In the genomic region with DNA sequence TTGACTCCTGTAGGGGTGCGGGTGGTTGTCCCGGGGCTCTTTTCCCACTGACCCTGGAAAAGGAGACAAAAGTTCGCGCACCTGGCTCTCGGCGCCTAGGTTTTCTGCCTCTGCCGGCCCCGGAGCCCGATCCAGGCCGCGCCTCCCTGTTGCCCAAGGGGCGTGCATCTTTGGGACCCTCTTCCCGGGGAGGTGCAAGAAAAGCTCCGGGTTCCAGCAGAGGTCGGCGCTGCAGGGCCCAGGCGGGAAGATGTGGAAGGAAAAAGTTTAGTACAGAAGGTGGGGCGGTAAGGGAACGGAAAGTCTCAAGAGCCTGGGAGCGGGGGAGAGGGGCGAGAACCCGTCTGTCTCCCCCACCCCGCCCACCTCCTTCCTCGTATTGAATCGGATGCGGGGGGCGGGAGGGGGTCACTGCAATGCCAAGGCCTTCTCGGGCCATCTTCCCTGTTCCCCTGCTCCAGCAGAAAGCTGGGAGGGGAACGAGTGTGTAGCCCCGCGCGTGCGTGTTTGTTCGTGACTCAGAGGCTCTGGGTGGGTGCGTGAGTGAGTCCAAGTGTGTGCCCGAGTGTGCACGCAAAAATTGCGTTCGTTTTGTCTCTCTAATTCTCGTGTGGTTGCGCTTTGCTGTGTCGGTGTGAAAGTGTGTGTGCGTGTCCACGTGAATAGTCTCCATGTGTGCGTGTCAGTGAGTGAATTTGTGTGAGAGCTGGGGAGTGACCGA, we compare ENCODE assay signal across 19 cellular contexts. TPM values are rescaled to one million over a fixed set of nuclear protein-coding genes. Genes with fewer than 3 reads are reported as not detected.
DNase-seq lines count a peak whose midpoint lies in the region; ATAC-seq and TF ChIP-seq lines count a peak whose summit lies in the region.
"Had no signal": no experiment of that assay in that cellular context is flagged by ENCODE, and none has a peak within 500 bp of the region (broad histone marks: within the 10 kb centered on the region; RNA-seq: fewer than 3 reads in every experiment).

No MANE protein-coding gene starts in this region.

- H3K4me1 ChIP-seq in IMR-90 (ENCODE audit: control insufficient read depth, insufficient read depth, low read length): no peaks in the 10 kb centered on the region
- H3K4me1 ChIP-seq: Caco-2, SJSA1 had no signal

- dilution Hi-C loops in IMR-90 (cut with HindIII; ENCODE audit: low sequenced_read_pairs, unreplicated experiment): no loop called here

- H3K9ac ChIP-seq in IMR-90 (ENCODE audit: low read depth, low read length): no peak overlapping the region

- 5% methylated on average over 11 of the region's 46 CpGs; no CpG with 5 or more reads in 1 of the 2 experiments for WGBS in IMR-90 (ENCODE audit: extremely low coverage in 2 of 2, insufficient read length in 1 of 2), 2 experiments

- H3K36me3 Mint-ChIP-seq in glutamatergic neuron (ENCODE audit: unreplicated experiment) (peaks cover 4% of the 10 kb centered on the region), progenitor cell of endocrine pancreas (ENCODE audit: insufficient read depth) (no peaks in the 10 kb centered on the region)

- no peak for TF ChIP-seq RAD21 in IMR-90 (IDR thresholded peaks at IDR 0.05; ENCODE audit: low read length)

- no peaks in the 10 kb centered on the region for H4K20me1 ChIP-seq in IMR-90 (ENCODE audit: insufficient read depth, low read length)

- no peaks in the 10 kb centered on the region for H3K9me1 ChIP-seq in IMR-90 (ENCODE audit: insufficient read depth, low read length)

- no peak for ATAC-seq in IMR-90 (ENCODE audit: low read depth)
- ATAC-seq in GM19035 (IDR thresholded peaks at IDR 0.05; ENCODE audit: unreplicated experiment): no peak
- ATAC-seq: activated T-cell treated with anti-CD3 and anti-CD28 coated beads, Interleukin-2, amount 50 U/mL, for 72 hours had no signal

- H3K56ac ChIP-seq in IMR-90 (ENCODE audit: extremely low read depth, insufficient read depth, low read length): no peak overlapping the region

- H2BK20ac ChIP-seq in IMR-90 (ENCODE audit: low read depth, low read length): no peak overlapping the region

- no peak overlapping the region for H3K4me3 ChIP-seq in IMR-90 (ENCODE audit: insufficient read depth, low read depth, low read length)
- H3K4me3 ChIP-seq in foreskin fibroblast (ENCODE audit: low read depth in 1 of 2, low read length in 2 of 2): no peak overlapping the region
- H3K4me3 ChIP-seq: dorsolateral prefrontal cortex, SJSA1 had no signal

- H4K5ac ChIP-seq in IMR-90 (ENCODE audit: low read depth, low read length): no peak overlapping the region

- in situ Hi-C loops in IMR-90 (cut with MboI; ENCODE audit: low sequenced_read_pairs): loop anchor here (25.0 kb wide), 1 partner anchor 817 kb away; no protein-coding TSS in a partner anchor

- H3K4me1 Mint-ChIP-seq in glutamatergic neuron (ENCODE audit: low read depth, unreplicated experiment): peaks cover 19% of the 10 kb centered on the region
- peaks cover 4% of the 10 kb centered on the region for H3K4me1 Mint-ChIP-seq in progenitor cell of endocrine pancreas (ENCODE audit: low read depth)

- H3K79me1 ChIP-seq in IMR-90 (ENCODE audit: low read depth in 1 of 2, low read length in 2 of 2): no peaks in the 10 kb centered on the region

- H3K27ac Mint-ChIP-seq in glutamatergic neuron (ENCODE audit: unreplicated experiment) (no peak overlapping the region), progenitor cell of endocrine pancreas (peak overlapping the region; percentile 65)

- no peak overlapping the region for H2BK120ac ChIP-seq in IMR-90 (ENCODE audit: low read depth, low read length)

- H2AK5ac ChIP-seq in IMR-90 (ENCODE audit: low read depth, low read length): no peak overlapping the region

- H2AK9ac ChIP-seq in IMR-90 (replicated peaks; ENCODE audit: low read depth, low read length, poor library complexity): no peak overlapping the region

- POLR2A ChIA-PET in GM10248 (lab: Yijun Ruan, JAX) (no interaction called here), IMR-90 (lab: Charles Lee; ENCODE audit: unreplicated experiment) (no interaction called here)

- TF ChIP-seq POLR2A in IMR-90 (IDR thresholded peaks at IDR 0.05; ENCODE audit: low read depth, low read length): no peak

- H2AFZ ChIP-seq in IMR-90 (replicated peaks; ENCODE audit: low read length, poor library complexity): peak overlapping the region; percentile 49

- TF ChIP-seq CTCF in GM10248 (IDR thresholded peaks at IDR 0.05; ENCODE audit: control extremely low read depth, extremely low read depth, low read depth, missing control alignments): no peak
- no peak for TF ChIP-seq CTCF in IMR-90 (conservative IDR thresholded peaks at IDR 0.05; ENCODE audit: low read depth, low read length)
- TF ChIP-seq CTCF in glutamatergic neuron (IDR thresholded peaks at IDR 0.05; ENCODE audit: partially characterized antibody, unreplicated experiment): no peak
- TF ChIP-seq CTCF in progenitor cell of endocrine pancreas (IDR thresholded peaks at IDR 0.05; ENCODE audit: unreplicated experiment): no peak
- TF ChIP-seq CTCF in foreskin fibroblast (IDR thresholded peaks at IDR 0.05; ENCODE audit: low read depth, low read length): no peak

- DNase-seq in GM10248 (ENCODE audit: extremely low spot score): peak; percentile 18
- DNase-seq in IMR-90: no peak
- DNase-seq in glutamatergic neuron: no peak
- DNase-seq in progenitor cell of endocrine pancreas (ENCODE audit: low spot score, unreplicated experiment): no peak
- DNase-seq in iPS-NIHi7 (ENCODE audit: extremely low spot score): no peak
- no peak for DNase-seq in foreskin fibroblast
- DNase-seq: activated T-cell treated with anti-CD3 and anti-CD28 coated beads, Interleukin-2, amount 50 U/mL, for 72 hours; HCEC 1CT; NK-92 treated with Interleukin-12 subunit alpha and Interleukin-12 subunit beta, amount 100 ng/mL, for 24 hours; stimulated activated CD4-positive, alpha-beta T cell treated with anti-CD3 and anti-CD28 coated beads, Interleukin-4, amount 100 ng/mL, for 24 hours; stimulated activated naive CD4-positive, alpha-beta T cell; WERI-Rb-1 had no signal

- peaks cover 17% of the 10 kb centered on the region for H3K9me3 Mint-ChIP-seq in glutamatergic neuron (ENCODE audit: unreplicated experiment)
- H3K9me3 Mint-ChIP-seq in progenitor cell of endocrine pancreas (ENCODE audit: low read depth): no peaks in the 10 kb centered on the region
- H3K9me3 Mint-ChIP-seq: activated T-cell treated with anti-CD3 and anti-CD28 coated beads, Interleukin-2, amount 50 U/mL, for 72 hours had no signal

- no peak overlapping the region for H4K91ac ChIP-seq in IMR-90 (ENCODE audit: insufficient read depth, low read depth, low read length)

- no peak overlapping the region for H3K27ac ChIP-seq in IMR-90 (ENCODE audit: insufficient read depth, low read length)
- H3K27ac ChIP-seq: dorsolateral prefrontal cortex, HL-60, SJSA1, WERI-Rb-1 had no signal

- no peaks in the 10 kb centered on the region for H3K36me3 ChIP-seq in IMR-90 (ENCODE audit: control insufficient read depth, insufficient read depth, low read length)
- H3K36me3 ChIP-seq: SJSA1, WERI-Rb-1 had no signal

- H3K4me3 Mint-ChIP-seq in glutamatergic neuron (ENCODE audit: unreplicated experiment): peak overlapping the region; percentile 27
- no peak overlapping the region for H3K4me3 Mint-ChIP-seq in progenitor cell of endocrine pancreas (ENCODE audit: low read depth)

- H3K14ac ChIP-seq in IMR-90 (replicated peaks; ENCODE audit: low read depth, low read length): no peak overlapping the region

- no peak overlapping the region for H4K8ac ChIP-seq in IMR-90 (ENCODE audit: low read depth in 2 of 2, low read length in 2 of 2)

- H3K27me3 ChIP-seq in IMR-90 (ENCODE audit: control insufficient read depth, insufficient read depth, low read length): peaks cover 95% of the 10 kb centered on the region
- H3K27me3 ChIP-seq: SJSA1 had no signal

- no peak overlapping the region for H2BK5ac ChIP-seq in IMR-90 (ENCODE audit: low read depth, low read length, poor library complexity, severe bottlenecking)

- no peak overlapping the region for H2BK15ac ChIP-seq in IMR-90 (ENCODE audit: low read depth, low read length)

- BruUV-seq in IMR-90 (replicated peaks; lab: Mats Ljungman, UMichigan): no TSS peak

- H3K18ac ChIP-seq in IMR-90 (ENCODE audit: low read depth, low read length): no peak overlapping the region

- peaks cover 2% of the 10 kb centered on the region; the same call in 1 of the 2 replicates for H3K9me3 ChIP-seq in IMR-90 (ENCODE audit: control insufficient read depth, insufficient read depth, low read length)
- H3K9me3 ChIP-seq: Caco-2, SJSA1 had no signal

- no peak overlapping the region for H3K4me2 ChIP-seq in IMR-90 (ENCODE audit: low read depth, low read length)

- no peak overlapping the region for H3K23ac ChIP-seq in IMR-90 (ENCODE audit: low read depth, low read length)

- H3K4ac ChIP-seq in IMR-90 (ENCODE audit: low read depth, low read length): no peak overlapping the region

- intact Hi-C loops in IMR-90 (cut with micrococcal nuclease): loop anchor here (2.0 kb wide), 1 partner anchor 807 kb away; no protein-coding TSS in a partner anchor

- CTCF ChIA-PET in GM10248 (lab: Yijun Ruan, JAX): interaction anchor here (0.7 to 1.9 kb wide), 4 partner anchors 10 to 633 kb away, joined by 3 to 6 read pairs (median 4); no protein-coding TSS in a partner anchor
- CTCF ChIA-PET in IMR-90 (lab: Yijun Ruan, JAX): interaction anchor here (0.6 to 0.9 kb wide), 2 partner anchors 76 to 807 kb away, joined by 4 read pairs; no protein-coding TSS in a partner anchor

- H3K27me3 Mint-ChIP-seq in glutamatergic neuron (ENCODE audit: unreplicated experiment) (peaks cover 40% of the 10 kb centered on the region), progenitor cell of endocrine pancreas (peaks cover 97% of the 10 kb centered on the region)

TF ChIP-seq in IMR-90, 13 proteins besides CTCF, POLR2A, EP300 and RAD21:
- TF ChIP-seq MXI1 (IDR thresholded peaks at IDR 0.05; ENCODE audit: borderline replicate concordance, low read depth, low read length) (no peak), NFE2L2 (IDR thresholded peaks at IDR 0.05; ENCODE audit: low read depth, low read length) (no peak), FOS (IDR thresholded peaks at IDR 0.05; ENCODE audit: low read depth, low read length) (no peak), MAFK (IDR thresholded peaks at IDR 0.05; ENCODE audit: low read depth, low read length) (no peak), RCOR1 (IDR thresholded peaks at IDR 0.05; ENCODE audit: insufficient replicate concordance, low read length) (no peak), MAZ (IDR thresholded peaks at IDR 0.05; ENCODE audit: borderline replicate concordance, low read depth, low read length) (no peak), SMC3 (IDR thresholded peaks at IDR 0.05; ENCODE audit: low read depth, low read length) (no peak)

RNA-seq across cellular contexts. Expression of a gene that starts 6.4 kb away (rescaled TPM):
- total RNA-seq in IMR-90 (2012; rRNA removed) (not detected in 2 replicates), glutamatergic neuron (ENCODE audit: unreplicated experiment) (0.39 TPM), progenitor cell of endocrine pancreas (0.12 and 0.42 TPM in 2 replicates)
- polyA plus RNA-seq in IMR-90 (2012; rRNA removed): not detected in 2 replicates
- not detected in 2 replicates for polyA plus RNA-seq in IMR-90 (2012; cell fraction: cytosol; rRNA removed)
- polyA plus RNA-seq in IMR-90 (2012; cell fraction: nucleus; rRNA removed; ENCODE audit: low replicate concordance): not detected in 2 replicates
- total RNA-seq: activated T-cell treated with anti-CD3 and anti-CD28 coated beads, Interleukin-2, amount 50 U/mL, for 72 hours; fibroblast of villous mesenchyme; renal cortical epithelial cell had no signal
